Comparison of ENCODE assay signal across 15 cellular contexts in the genomic region with DNA sequence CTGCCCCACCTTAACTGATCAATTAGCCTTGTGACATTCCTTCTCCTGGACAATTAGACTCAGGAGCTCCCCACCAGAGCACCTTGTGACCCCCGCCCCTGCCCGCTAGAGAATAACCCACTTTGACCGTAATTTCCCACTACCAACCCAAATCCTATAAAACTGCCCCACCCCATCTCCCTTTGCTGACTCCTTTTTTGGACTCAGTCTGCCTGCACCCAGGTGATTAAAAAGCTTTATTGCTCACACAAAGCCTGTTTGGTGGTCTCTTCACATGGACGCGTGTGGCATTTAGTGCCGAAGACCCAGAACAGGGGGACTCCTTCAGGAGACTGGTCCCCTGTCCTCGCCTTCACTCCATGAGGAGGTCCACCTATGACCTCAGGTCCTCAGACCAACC. TPM values are rescaled to one million over a fixed set of nuclear protein-coding genes. Genes with fewer than 3 reads are reported as not detected.
"Had no signal": no experiment of that assay in that cellular context is flagged by ENCODE, and none has a peak within 500 bp of the region (broad histone marks: within the 10 kb centered on the region; RNA-seq: fewer than 3 reads in every experiment).

No MANE protein-coding gene starts in this region.

RNA-seq across cellular contexts. Expression of a gene that starts 44.7 kb away (rescaled TPM):
- total RNA-seq: stomach, subcutaneous adipose tissue, suprapubic skin, temporal lobe, thoracic aorta, thyroid gland, tibial nerve, transverse colon, upper lobe of left lung, upper lobe of right lung, ureter, urinary bladder, uterus, vagina had no signal
- polyA plus RNA-seq: urinary bladder had no signal

RNA-seq across cellular contexts. Expression of a gene that starts 59.5 kb away (rescaled TPM):
- total RNA-seq: stomach, subcutaneous adipose tissue, suprapubic skin, temporal lobe, thoracic aorta, thyroid gland, tibial nerve, transverse colon, upper lobe of left lung, upper lobe of right lung, ureter, urinary bladder, uterus, vagina had no signal
- polyA plus RNA-seq: stomach, thymus, urinary bladder had no signal
